8 cellular contexts compared by ENCODE assay signal in genomic region chr13:48542581-48543341, GRCh38. TPM values are rescaled to one million over a fixed set of nuclear protein-coding genes. Genes with fewer than 3 reads are reported as not detected.
DNase-seq lines count a peak whose midpoint lies in the region; ATAC-seq and TF ChIP-seq lines count a peak whose summit lies in the region.

No MANE protein-coding gene starts in this region.

- H2AFZ ChIP-seq in OCI-LY7 (ENCODE audit: low read length) (peak overlapping the region; percentile 83), parathyroid adenoma (peak overlapping the region; percentile 70)

- intact Hi-C loops in OCI-LY7 (cut with micrococcal nuclease; ENCODE audit: unreplicated experiment): no loop called here

- peaks cover 19% of the 10 kb centered on the region for H3K4me1 ChIP-seq in OCI-LY7 (ENCODE audit: insufficient read depth, low read length, poor library complexity, severe bottlenecking)
- peaks cover 0 to 24% (median 9%) of the 10 kb centered on the region in 3 donors for H3K4me1 ChIP-seq in gastroesophageal sphincter
- peaks cover 6% of the 10 kb centered on the region for H3K4me1 ChIP-seq in parathyroid adenoma

- WGBS in gastroesophageal sphincter (ENCODE audit: low coverage in 1 of 2), 2 donors: 0% methylated on average over 4 to 5 of the region's 11 CpGs

- ATAC-seq in gastroesophageal sphincter: peak; percentile 86
- ATAC-seq in HG02840 (IDR thresholded peaks at IDR 0.05; ENCODE audit: low FRiP score, unreplicated experiment): no peak
- no peak for ATAC-seq in GM21576 (IDR thresholded peaks at IDR 0.05; ENCODE audit: unreplicated experiment)

- H3K36me3 ChIP-seq in OCI-LY7 (ENCODE audit: insufficient read depth, low read length) (no peaks in the 10 kb centered on the region), gastroesophageal sphincter (no peaks in the 10 kb centered on the region), parathyroid adenoma (ENCODE audit: control insufficient read depth, insufficient read depth, low read length) (no peaks in the 10 kb centered on the region)

- TF ChIP-seq CTCF in OCI-LY7 (conservative IDR thresholded peaks at IDR 0.05; ENCODE audit: low read length) (peak; percentile 46), gastroesophageal sphincter (IDR thresholded peaks at IDR 0.05) (peak in 2 of 4 experiments; percentile 6 to 28), parathyroid adenoma (IDR thresholded peaks at IDR 0.05) (no peak)

- CTCF ChIA-PET in OCI-LY7 (lab: Charles Lee; ENCODE audit: unreplicated experiment): interaction anchor here (1.0 to 1.9 kb wide), 2 partner anchors 10 to 18 kb away, joined by 3 to 14 read pairs; partner anchors contain the start of gene RCBTB2

- TF ChIP-seq EP300 in gastroesophageal sphincter (IDR thresholded peaks at IDR 0.05): no peak

- H3K27ac ChIP-seq in OCI-LY7 (ENCODE audit: low read depth, low read length, poor library complexity, severe bottlenecking) (no peak overlapping the region), gastroesophageal sphincter (peak overlapping the region; percentile 63 to 75 (median 69)), parathyroid adenoma (peak overlapping the region; percentile 36)

- no peaks in the 10 kb centered on the region for H3K9me2 ChIP-seq in OCI-LY7 (ENCODE audit: insufficient read depth, low read length)

- no peak overlapping the region for H3K9ac ChIP-seq in parathyroid adenoma

- POLR2A ChIA-PET in OCI-LY7 (lab: Charles Lee): interaction anchor here (0.6 to 2.7 kb wide), 11 partner anchors 8 to 887 kb away, joined by 3 to 15 read pairs (median 4); partner anchors contain the start of genes CDADC1 and RCBTB2

- no peaks in the 10 kb centered on the region for H3K79me2 ChIP-seq in OCI-LY7 (ENCODE audit: insufficient read depth, low read depth, low read length)
- no peaks in the 10 kb centered on the region for H3K79me2 ChIP-seq in parathyroid adenoma

- no peaks in the 10 kb centered on the region for H4K20me1 ChIP-seq in OCI-LY7 (ENCODE audit: insufficient read depth, low read length)

- H3K4me3 ChIP-seq in OCI-LY7 (ENCODE audit: low read depth, low read length, poor library complexity, severe bottlenecking) (no peak overlapping the region), gastroesophageal sphincter (peak overlapping the region in 1 of 2 donors; percentile 1), parathyroid adenoma (ENCODE audit: low read depth, low read length) (no peak overlapping the region)

- peak overlapping the region; percentile 52 for H3K4me2 ChIP-seq in OCI-LY7 (ENCODE audit: low read length)
- peak overlapping the region; percentile 54 for H3K4me2 ChIP-seq in parathyroid adenoma (ENCODE audit: low read length)

- TF ChIP-seq POLR2A in gastroesophageal sphincter (IDR thresholded peaks at IDR 0.05): no peak

- H3K27me3 ChIP-seq in gastroesophageal sphincter (no peaks in the 10 kb centered on the region), parathyroid adenoma (ENCODE audit: control insufficient read depth, insufficient read depth, low read length) (no peaks in the 10 kb centered on the region)

- H3K9me3 ChIP-seq in OCI-LY7 (ENCODE audit: low read length) (peaks cover 1% of the 10 kb centered on the region; the same call in 1 of the 2 replicates), gastroesophageal sphincter (no peaks in the 10 kb centered on the region), parathyroid adenoma (ENCODE audit: control insufficient read depth, low read length) (no peaks in the 10 kb centered on the region)

- BruUV-seq in OCI-LY7 (replicated peaks; lab: Mats Ljungman, UMichigan): no TSS peak

- peak; percentile 65 to 84 (median 70) for DNase-seq in NCI-H1417 (lab: John Stamatoyannopoulos, UW)
- DNase-seq in NCI-H1417 treated with DMSO at 0.1 percent for 48 hours (lab: John Stamatoyannopoulos, UW): no peak
- DNase-seq in OCI-LY7 (ENCODE audit: low spot score): peak; percentile 40
- DNase-seq in AG08395 (ENCODE audit: low spot score): no peak

RNA-seq across cellular contexts. Expression of gene RCBTB2, which starts 9.9 kb away (rescaled TPM):
- total RNA-seq in OCI-LY7 (2014; rRNA removed; shearing (Covaris generic)): 4.4 and 9.0 TPM in 2 replicates
- total RNA-seq in OCI-LY7 (2022): 7.2 and 7.3 TPM in 2 replicates
- 10 to 100 TPM; 14.9 to 26.1 (median 16.7) TPM for total RNA-seq in gastroesophageal sphincter

Comparison
In these comparisons a context has a peak if more than half of its experiments do, and no peak if none do; other contexts are left out.
1. DNase-seq: peak in NCI-H1417 (3 of 3) and OCI-LY7 (single experiment); none in NCI-H1417 treated with DMSO at 0.1 percent for 48 hours (single experiment) and AG08395 (single experiment).